ENCODE assay signal across 11 cellular contexts in the genomic region with DNA sequence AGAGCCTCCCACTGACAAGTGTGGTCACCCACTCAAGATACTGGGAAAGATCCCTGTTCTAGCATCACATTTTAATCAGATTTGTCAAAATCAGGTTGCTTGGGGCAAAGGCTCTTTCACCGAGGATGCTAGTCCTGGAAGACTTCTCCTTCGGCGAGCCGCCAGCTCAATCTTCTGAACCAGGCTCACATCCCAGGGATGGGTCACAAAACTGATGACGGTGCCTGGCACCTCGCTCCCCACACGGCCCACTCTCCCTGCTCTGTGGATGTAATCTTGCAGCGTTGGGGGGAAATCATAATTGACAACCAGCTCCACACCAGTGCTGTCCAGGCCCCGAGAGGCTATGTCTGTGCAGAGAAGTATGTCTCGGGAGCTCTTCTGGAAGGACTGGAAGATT. TPM values are rescaled to one million over a fixed set of nuclear protein-coding genes. Genes with fewer than 3 reads are reported as not detected.
DNase-seq lines count a peak whose midpoint lies in the region; ATAC-seq and TF ChIP-seq lines count a peak whose summit lies in the region.
"Had no signal": no experiment of that assay in that cellular context is flagged by ENCODE, and none has a peak within 500 bp of the region (broad histone marks: within the 10 kb centered on the region; RNA-seq: fewer than 3 reads in every experiment).

No MANE protein-coding gene starts in this region.

- H3K4me3 ChIP-seq in left ventricle myocardium inferior: peak overlapping the region; percentile 92
- H3K4me3 ChIP-seq in mesodermal cell (ENCODE audit: extremely low read depth, insufficient read depth, low read length, poor library complexity, severe bottlenecking): peak overlapping the region; percentile 89
- H3K4me3 ChIP-seq in upper lobe of right lung: no peak overlapping the region

- H3K36me3 Mint-ChIP-seq in activated naive CD4-positive, alpha-beta T cell treated with anti-CD3 and anti-CD28 coated beads, Interleukin-2, amount 50 U/mL, for 72 hours: peaks cover 17 to 26% of the 10 kb centered on the region in 2 donors

- H3K36me3 ChIP-seq in left ventricle myocardium inferior (peaks cover 4% of the 10 kb centered on the region), mesodermal cell (ENCODE audit: control insufficient read depth, insufficient read depth, low read length) (peaks cover 14% of the 10 kb centered on the region), upper lobe of right lung (no peaks in the 10 kb centered on the region)

- H3K27ac Mint-ChIP-seq in activated naive CD4-positive, alpha-beta T cell treated with anti-CD3 and anti-CD28 coated beads, Interleukin-2, amount 50 U/mL, for 72 hours: peak overlapping the region; percentile 91 to 96

- H3K9me3 Mint-ChIP-seq in activated naive CD4-positive, alpha-beta T cell treated with anti-CD3 and anti-CD28 coated beads, Interleukin-2, amount 50 U/mL, for 72 hours: no peaks in the 10 kb centered on the region

- ATAC-seq in activated naive CD4-positive, alpha-beta T cell treated with anti-CD3 and anti-CD28 coated beads, Interleukin-2, amount 50 U/mL, for 72 hours: no peak
- ATAC-seq in upper lobe of right lung: no peak
- ATAC-seq in sciatic nerve: no peak

- H3K27ac ChIP-seq in left ventricle myocardium inferior (replicated peaks) (no peak overlapping the region), mesodermal cell (ENCODE audit: low read depth, low read length, severe bottlenecking) (no peak overlapping the region), upper lobe of right lung (no peak overlapping the region)

- no peak for TF ChIP-seq CTCF in left ventricle myocardium inferior (IDR thresholded peaks at IDR 0.05; ENCODE audit: borderline replicate concordance)
- no peak for TF ChIP-seq CTCF in upper lobe of right lung (IDR thresholded peaks at IDR 0.05)

- WGBS in mesodermal cell (ENCODE audit: insufficient coverage in 2 of 2), 2 experiments: 99% methylated on average over 6 to 8 of the region's 10 CpGs

- H3K27me3 ChIP-seq in left ventricle myocardium inferior (ENCODE audit: low read depth) (no peaks in the 10 kb centered on the region), upper lobe of right lung (no peaks in the 10 kb centered on the region)
- H3K27me3 ChIP-seq: sigmoid colon had no signal

- intact Hi-C loops in left ventricle myocardium inferior (cut with micrococcal nuclease): no loop called here
- intact Hi-C loops in cardiac septum (cut with DNase I): loop anchor here (5.0 kb wide), 1 partner anchor 129 kb away; a partner anchor contains a TSS
- intact Hi-C loops in upper lobe of right lung (cut with DNase I): no loop called here
- intact Hi-C loops in sciatic nerve (cut with DNase I): no loop called here

- H3K9me3 ChIP-seq in left ventricle myocardium inferior (replicated peaks): no peaks in the 10 kb centered on the region
- H3K9me3 ChIP-seq in mesodermal cell (ENCODE audit: control insufficient read depth, low read length): no peaks in the 10 kb centered on the region
- H3K9me3 ChIP-seq in upper lobe of right lung: no peaks in the 10 kb centered on the region
- H3K9me3 ChIP-seq: sigmoid colon had no signal

- H3K4me1 ChIP-seq in left ventricle myocardium inferior (peaks cover 33% of the 10 kb centered on the region), mesodermal cell (ENCODE audit: control insufficient read depth, insufficient read depth, low read length, poor library complexity, severe bottlenecking) (peaks cover 11% of the 10 kb centered on the region), upper lobe of right lung (peaks cover 22% of the 10 kb centered on the region)

- DNase-seq in left ventricle myocardium inferior (no peak), cardiac septum (ENCODE audit: low spot score) (no peak), upper lobe of right lung (no peak), sciatic nerve (ENCODE audit: low spot score) (no peak), NCI-H226 (no peak)
- no peak for DNase-seq in activated naive CD4-positive, alpha-beta T cell treated with anti-CD3 and anti-CD28 coated beads, Interleukin-2, amount 50 U/mL, for 72 hours (ENCODE audit: low spot score in 2 of 2)
- DNase-seq in stimulated activated naive CD4-positive, alpha-beta T cell treated with Interleukin-2 at 50 U/mL for 16 hours (lab: John Stamatoyannopoulos, UW): no peak
- DNase-seq: sigmoid colon had no signal

RNA-seq across cellular contexts. Expression of a gene that starts 1.5 kb away (rescaled TPM):
- 8.9 TPM for total RNA-seq in left ventricle myocardium inferior
- total RNA-seq in cardiac septum: 8.6 TPM
- total RNA-seq in activated naive CD4-positive, alpha-beta T cell treated with anti-CD3 and anti-CD28 coated beads, Interleukin-2, amount 50 U/mL, for 72 hours: 10 to 100 TPM in 1 of 2 donors, 1 to 10 TPM in 1; 7.7 to 15.6 TPM
- polyA plus RNA-seq in mesodermal cell (2013, experiment 1 of 2): 6.3 TPM
- polyA plus RNA-seq in mesodermal cell (2013, experiment 2 of 2): 5.7 TPM
- total RNA-seq in upper lobe of right lung: 9.9 TPM
- 6.3 TPM for total RNA-seq in sciatic nerve

RNA-seq across cellular contexts. Expression of a gene that starts 1.6 kb away (rescaled TPM):
- 6.8 TPM for total RNA-seq in left ventricle myocardium inferior
- 6.4 TPM for total RNA-seq in cardiac septum
- total RNA-seq in activated naive CD4-positive, alpha-beta T cell treated with anti-CD3 and anti-CD28 coated beads, Interleukin-2, amount 50 U/mL, for 72 hours: 10 to 100 TPM; 21.2 to 35.5 TPM
- polyA plus RNA-seq in mesodermal cell (2013, experiment 1 of 2): 11.5 TPM
- 12.4 TPM for polyA plus RNA-seq in mesodermal cell (2013, experiment 2 of 2)
- total RNA-seq in upper lobe of right lung: 11.2 TPM
- 14.7 TPM for total RNA-seq in sciatic nerve

RNA-seq across cellular contexts. Expression of a gene that starts 5.8 kb away (rescaled TPM):
- not detected for total RNA-seq in left ventricle myocardium inferior
- total RNA-seq in cardiac septum: not detected
- not detected for total RNA-seq in activated naive CD4-positive, alpha-beta T cell treated with anti-CD3 and anti-CD28 coated beads, Interleukin-2, amount 50 U/mL, for 72 hours
- not detected for polyA plus RNA-seq in mesodermal cell (2013, experiment 1 of 2)
- not detected for polyA plus RNA-seq in mesodermal cell (2013, experiment 2 of 2)
- not detected for total RNA-seq in upper lobe of right lung
- total RNA-seq in sciatic nerve: not detected
- total RNA-seq: dermis microvascular lymphatic vessel endothelial cell, sigmoid colon, SK-MEL-5 had no signal
- polyA plus RNA-seq: sigmoid colon had no signal

RNA-seq across cellular contexts. Expression of a gene that starts 22.2 kb away (rescaled TPM):
- total RNA-seq in left ventricle myocardium inferior: 0.99 TPM
- total RNA-seq in cardiac septum: 0.78 TPM
- 1 to 10 TPM; 2.5 to 6.3 TPM for total RNA-seq in activated naive CD4-positive, alpha-beta T cell treated with anti-CD3 and anti-CD28 coated beads, Interleukin-2, amount 50 U/mL, for 72 hours
- 0.22 TPM for polyA plus RNA-seq in mesodermal cell (2013, experiment 1 of 2)
- 0.71 TPM for polyA plus RNA-seq in mesodermal cell (2013, experiment 2 of 2)
- 16.4 TPM for total RNA-seq in upper lobe of right lung
- 4.4 TPM for total RNA-seq in sciatic nerve
- total RNA-seq: SK-MEL-5 had no signal

RNA-seq across cellular contexts. Expression of a gene that starts 41.2 kb away (rescaled TPM):
- total RNA-seq in left ventricle myocardium inferior (not detected), cardiac septum (not detected), upper lobe of right lung (not detected), sciatic nerve (not detected)
- under 1 TPM; 0.19 to 0.23 TPM for total RNA-seq in activated naive CD4-positive, alpha-beta T cell treated with anti-CD3 and anti-CD28 coated beads, Interleukin-2, amount 50 U/mL, for 72 hours
- polyA plus RNA-seq in mesodermal cell (2013, experiment 1 of 2): not detected
- not detected for polyA plus RNA-seq in mesodermal cell (2013, experiment 2 of 2)
- total RNA-seq: dermis microvascular lymphatic vessel endothelial cell, SK-MEL-5 had no signal
